ENCODE assay signal across 11 cellular contexts in the genomic region with DNA sequence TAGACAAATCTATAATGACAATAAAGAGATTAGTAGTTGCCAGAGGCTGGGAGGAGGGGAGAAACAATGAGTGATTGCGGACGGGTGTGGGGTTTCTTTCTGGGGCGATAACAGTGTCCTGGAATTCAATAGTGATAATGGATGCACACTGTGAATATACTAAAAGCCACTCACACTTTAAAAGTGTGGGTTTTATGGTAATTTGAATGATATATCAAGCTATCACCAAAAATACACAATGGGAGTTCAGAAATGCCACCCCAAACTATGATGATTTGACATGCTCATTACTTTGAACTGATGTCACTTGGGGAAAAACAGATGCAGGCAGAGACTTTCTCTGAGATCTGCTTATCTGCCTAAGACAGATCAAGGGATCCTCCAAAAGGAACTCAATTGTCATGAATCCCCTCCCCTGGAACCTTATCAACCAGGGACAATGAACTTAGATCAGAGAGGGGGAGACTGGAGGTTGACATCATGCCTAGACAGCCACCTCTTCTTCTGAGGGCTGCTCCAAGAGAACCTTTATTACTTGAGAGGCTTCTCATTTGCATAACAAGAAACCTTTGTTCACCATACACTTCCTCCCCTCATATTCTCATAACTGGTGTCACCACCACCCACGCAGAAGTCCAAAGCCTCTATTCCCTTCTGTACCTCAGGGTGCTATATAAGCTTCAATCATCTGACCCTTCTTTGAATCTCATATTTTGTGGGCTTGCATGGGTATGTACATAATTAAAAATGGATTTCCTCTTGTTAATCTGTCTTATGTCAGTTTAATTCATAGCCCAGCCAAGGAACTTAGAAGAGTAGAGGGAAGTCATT. TPM values are rescaled to one million over a fixed set of nuclear protein-coding genes. Genes with fewer than 3 reads are reported as not detected.
DNase-seq lines count a peak whose midpoint lies in the region; ATAC-seq lines count a peak whose summit lies in the region.
"Had no signal": no experiment of that assay in that cellular context is flagged by ENCODE, and none has a peak within 500 bp of the region (broad histone marks: within the 10 kb centered on the region; RNA-seq: fewer than 3 reads in every experiment).

No MANE protein-coding gene starts in this region.

- in situ Hi-C loops in HAP-1 (cut with MboI; ENCODE audit: low sequenced_read_pairs), result no loop called here

- H3K36me3 Mint-ChIP-seq in activated naive CD4-positive, alpha-beta T cell treated with anti-CD3 and anti-CD28 coated beads for 36 hours (ENCODE audit: low read depth), result no peaks in the 10 kb centered on the region
- no peaks in the 10 kb centered on the region for H3K36me3 Mint-ChIP-seq in activated naive CD4-positive, alpha-beta T cell treated with anti-CD3 and anti-CD28 coated beads, Interleukin-2, amount 10 ng/mL, durations not matched to agents 7 days and 5 days
- no peaks in the 10 kb centered on the region for H3K36me3 Mint-ChIP-seq in stimulated activated effector memory CD8-positive, alpha-beta T cell treated with anti-CD3 and anti-CD28 coated beads, Interleukin-12 subunit alpha, Interleukin-12 subunit beta, amount 100 ng/mL, for 72 hours

- no peaks in the 10 kb centered on the region for H3K9me3 Mint-ChIP-seq in activated naive CD4-positive, alpha-beta T cell treated with anti-CD3 and anti-CD28 coated beads for 36 hours
- no peaks in the 10 kb centered on the region for H3K9me3 Mint-ChIP-seq in activated naive CD4-positive, alpha-beta T cell treated with anti-CD3 and anti-CD28 coated beads, Interleukin-2, amount 10 ng/mL, durations not matched to agents 7 days and 5 days
- H3K9me3 Mint-ChIP-seq in stimulated activated effector memory CD8-positive, alpha-beta T cell treated with anti-CD3 and anti-CD28 coated beads, Interleukin-12 subunit alpha, Interleukin-12 subunit beta, amount 100 ng/mL, for 72 hours, result no peaks in the 10 kb centered on the region

- H3K27me3 Mint-ChIP-seq in activated naive CD4-positive, alpha-beta T cell treated with anti-CD3 and anti-CD28 coated beads for 36 hours (ENCODE audit: low read depth), result no peaks in the 10 kb centered on the region
- peaks cover 12% of the 10 kb centered on the region for H3K27me3 Mint-ChIP-seq in activated naive CD4-positive, alpha-beta T cell treated with anti-CD3 and anti-CD28 coated beads, Interleukin-2, amount 10 ng/mL, durations not matched to agents 7 days and 5 days

- intact Hi-C loops in activated naive CD4-positive, alpha-beta T cell treated with anti-CD3 and anti-CD28 coated beads for 36 hours (cut with micrococcal nuclease), result no loop called here
- intact Hi-C loops in left ventricle myocardium superior (cut with micrococcal nuclease), result no loop called here

- no peak overlapping the region for H3K27ac Mint-ChIP-seq in activated naive CD4-positive, alpha-beta T cell treated with anti-CD3 and anti-CD28 coated beads for 36 hours
- no peak overlapping the region for H3K27ac Mint-ChIP-seq in activated naive CD4-positive, alpha-beta T cell treated with anti-CD3 and anti-CD28 coated beads, Interleukin-2, amount 10 ng/mL, durations not matched to agents 7 days and 5 days
- H3K27ac Mint-ChIP-seq in stimulated activated effector memory CD8-positive, alpha-beta T cell treated with anti-CD3 and anti-CD28 coated beads, Interleukin-12 subunit alpha, Interleukin-12 subunit beta, amount 100 ng/mL, for 72 hours, result no peak overlapping the region

- H3K9me3 ChIP-seq in HAP-1, result no peaks in the 10 kb centered on the region
- H3K9me3 ChIP-seq: left lung had no signal

- peaks cover 6% of the 10 kb centered on the region; the same call in 1 of the 2 replicates for H3K4me1 ChIP-seq in HAP-1

- H3K4me3 ChIP-seq in HAP-1, result no peak overlapping the region
- H3K4me3 ChIP-seq: left lung had no signal

- CTCF ChIA-PET in activated naive CD4-positive, alpha-beta T cell treated with anti-CD3 and anti-CD28 coated beads for 36 hours (lab: Charles Lee), result interaction anchor here (1.0 to 1.5 kb wide), 5 partner anchors 9 to 106 kb away, joined by 3 to 6 read pairs (median 3); partner anchors contain the start of gene UBN2
- CTCF ChIA-PET in activated naive CD4-positive, alpha-beta T cell treated with anti-CD3 and anti-CD28 coated beads, Interleukin-2, amount 10 ng/mL, durations not matched to agents 7 days and 5 days (lab: Charles Lee), result interaction anchor here (1.5 kb wide), 1 partner anchor 50 kb away, joined by 4 read pairs; no protein-coding TSS in a partner anchor

- no peaks in the 10 kb centered on the region for H3K36me3 ChIP-seq in HAP-1 (replicated peaks)
- H3K36me3 ChIP-seq: left lung had no signal

- H3K27me3 ChIP-seq in HAP-1 (ENCODE audit: low read depth), result peaks cover 6% of the 10 kb centered on the region; the same call in 1 of the 2 replicates
- H3K27me3 ChIP-seq: left lung had no signal

- ATAC-seq in GM21717 (IDR thresholded peaks at IDR 0.05; ENCODE audit: unreplicated experiment) (peak; percentile 81), HG03342 (IDR thresholded peaks at IDR 0.05; ENCODE audit: unreplicated experiment) (peak; percentile 90), left ventricle myocardium superior (no peak)
- peak; percentile 88 for ATAC-seq in stimulated activated effector memory CD8-positive, alpha-beta T cell treated with anti-CD3 and anti-CD28 coated beads, Interleukin-12 subunit alpha, Interleukin-12 subunit beta, amount 100 ng/mL, for 72 hours
- ATAC-seq: left lung had no signal

- H3K4me3 Mint-ChIP-seq in activated naive CD4-positive, alpha-beta T cell treated with anti-CD3 and anti-CD28 coated beads for 36 hours, result no peak overlapping the region
- H3K4me3 Mint-ChIP-seq in activated naive CD4-positive, alpha-beta T cell treated with anti-CD3 and anti-CD28 coated beads, Interleukin-2, amount 10 ng/mL, durations not matched to agents 7 days and 5 days, result no peak overlapping the region
- no peak overlapping the region for H3K4me3 Mint-ChIP-seq in stimulated activated effector memory CD8-positive, alpha-beta T cell treated with anti-CD3 and anti-CD28 coated beads, Interleukin-12 subunit alpha, Interleukin-12 subunit beta, amount 100 ng/mL, for 72 hours

- DNase-seq in activated naive CD4-positive, alpha-beta T cell treated with anti-CD3 and anti-CD28 coated beads for 36 hours, result peak; percentile 71
- DNase-seq in activated naive CD4-positive, alpha-beta T cell treated with anti-CD3 and anti-CD28 coated beads, Interleukin-2, amount 10 ng/mL, durations not matched to agents 7 days and 5 days, result no peak
- DNase-seq in stimulated activated effector memory CD8-positive, alpha-beta T cell treated with anti-CD3 and anti-CD28 coated beads, Interleukin-12 subunit alpha, Interleukin-12 subunit beta, amount 100 ng/mL, for 72 hours (ENCODE audit: low spot score in 2 of 2), result no peak
- DNase-seq in middle frontal gyrus (ENCODE audit: extremely low spot score, low spot score), result no peak
- no peak for DNase-seq in left ventricle myocardium superior
- no peak for DNase-seq in HAP-1 (ENCODE audit: low spot score in 2 of 2)
- DNase-seq: activated CD4-positive, CD25-positive, alpha-beta regulatory T cell treated with anti-CD3 and anti-CD28 coated beads, Interleukin-2, amount 50 U/mL, for 72 hours; left lung; NCI-H146 had no signal

- peaks cover 45% of the 10 kb centered on the region for H3K4me1 Mint-ChIP-seq in activated naive CD4-positive, alpha-beta T cell treated with anti-CD3 and anti-CD28 coated beads for 36 hours (ENCODE audit: low read depth)
- peaks cover 34% of the 10 kb centered on the region for H3K4me1 Mint-ChIP-seq in activated naive CD4-positive, alpha-beta T cell treated with anti-CD3 and anti-CD28 coated beads, Interleukin-2, amount 10 ng/mL, durations not matched to agents 7 days and 5 days
- peaks cover 18% of the 10 kb centered on the region for H3K4me1 Mint-ChIP-seq in stimulated activated effector memory CD8-positive, alpha-beta T cell treated with anti-CD3 and anti-CD28 coated beads, Interleukin-12 subunit alpha, Interleukin-12 subunit beta, amount 100 ng/mL, for 72 hours

RNA-seq across cellular contexts. Expression of gene ZC3HAV1, which starts 14.8 kb away (rescaled TPM):
- 100 to 1,000 TPM; 131 to 134 TPM for total RNA-seq in activated naive CD4-positive, alpha-beta T cell treated with anti-CD3 and anti-CD28 coated beads for 36 hours
- 7.1 TPM for total RNA-seq in left ventricle myocardium superior

Comparison
In these comparisons a context has a peak if more than half of its experiments do, and no peak if none do; other contexts are left out.
1. RNA of gene ZC3HAV1, which starts 14.8 kb away (total RNA-seq): 131 to 134 TPM in activated naive CD4-positive, alpha-beta T cell treated with anti-CD3 and anti-CD28 coated beads for 36 hours; 7.1 TPM in left ventricle myocardium superior (single experiment); every median in the first group is over 10 times any median in the second.